ENCODE assay signal across 10 cellular contexts in the genomic region with DNA sequence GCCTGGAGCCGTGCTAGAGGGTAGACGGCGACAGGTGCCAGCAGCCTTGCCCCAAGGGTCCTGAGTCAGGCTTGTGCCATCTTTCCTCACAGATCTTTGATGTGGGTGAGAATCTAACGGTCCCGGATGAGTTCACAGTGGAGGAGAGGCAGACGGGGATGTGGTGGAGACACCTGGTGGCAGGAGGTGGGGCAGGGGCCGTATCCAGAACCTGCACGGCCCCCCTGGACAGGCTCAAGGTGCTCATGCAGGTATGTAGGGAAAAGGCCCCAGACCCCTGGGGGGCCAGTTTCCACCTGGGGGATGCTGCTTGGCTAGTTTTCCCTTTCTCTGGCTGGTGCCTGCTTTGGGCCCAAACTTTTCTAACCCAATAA. TPM values are rescaled to one million over a fixed set of nuclear protein-coding genes. Genes with fewer than 3 reads are reported as not detected.
DNase-seq lines count a peak whose midpoint lies in the region; ATAC-seq and TF ChIP-seq lines count a peak whose summit lies in the region.
"Had no signal": no experiment of that assay in that cellular context is flagged by ENCODE, and none has a peak within 500 bp of the region (broad histone marks: within the 10 kb centered on the region; RNA-seq: fewer than 3 reads in every experiment).

No MANE protein-coding gene starts in this region.

- H3K4me1 Mint-ChIP-seq in Calu3 (ENCODE audit: low read depth, unreplicated experiment) = peaks cover 13% of the 10 kb centered on the region

- ATAC-seq in GM21528 (IDR thresholded peaks at IDR 0.05; ENCODE audit: low FRiP score, unreplicated experiment) = no peak

- no peak overlapping the region for H3K4me3 Mint-ChIP-seq in Calu3 (ENCODE audit: low read depth, unreplicated experiment)

- intact Hi-C loops in Calu3 (cut with micrococcal nuclease; ENCODE audit: unreplicated experiment) = no loop called here

- BruUV-seq in Calu3 (replicated peaks; lab: Mats Ljungman, UMichigan) = no TSS peak

- no peak overlapping the region for H3K27ac Mint-ChIP-seq in Calu3 (ENCODE audit: unreplicated experiment)

- TF ChIP-seq CTCF in VCaP (conservative IDR thresholded peaks at IDR 0.05) (peak; percentile 65), Calu3 (IDR thresholded peaks at IDR 0.05; ENCODE audit: unreplicated experiment) (no peak)

- peak overlapping the region; percentile 28 for H3K27ac ChIP-seq in VCaP

- no peaks in the 10 kb centered on the region for H3K27me3 Mint-ChIP-seq in Calu3 (ENCODE audit: unreplicated experiment)

- no peaks in the 10 kb centered on the region for H3K9me3 Mint-ChIP-seq in Calu3 (ENCODE audit: low read depth, unreplicated experiment)

- peaks cover 85% of the 10 kb centered on the region for H3K36me3 Mint-ChIP-seq in Calu3 (ENCODE audit: insufficient read depth, unreplicated experiment)

- CTCF ChIA-PET in Calu3 (lab: Charles Lee) = no interaction called here

- DNase-seq in NCI-H2029 treated with DMSO at 0.1 percent for 48 hours (lab: John Stamatoyannopoulos, UW) (peak; percentile 38), NCI-H2029 (lab: John Stamatoyannopoulos, UW) (no peak), Calu3 (no peak), NCI-H345 treated with DMSO at 0.1 percent for 48 hours (lab: John Stamatoyannopoulos, UW; ENCODE audit: unreplicated experiment) (no peak)
- peak; percentile 20 for DNase-seq in effector CD4-positive, alpha-beta T cell
- peak; percentile 40 for DNase-seq in stimulated activated CD4-positive, alpha-beta T cell treated with anti-CD3 and anti-CD28 coated beads, Interleukin-4, amount 100 ng/mL, for 1 hour
- DNase-seq: cerebellar nuclear complex, NCI-H446 treated with DMSO at 0.1 percent for 48 hours had no signal

RNA-seq across cellular contexts. Expression of gene PTGES2, which starts 24.0 kb away (rescaled TPM):
- total RNA-seq in Calu3 (2022) = 121 and 137 TPM in 2 replicates

RNA-seq across cellular contexts. Expression of gene SLC25A25, which starts 35.5 kb away (rescaled TPM):
- total RNA-seq in Calu3 (2022) = 19.5 and 22.1 TPM in 2 replicates

RNA-seq across cellular contexts. Expression of gene NAIF1, which starts 36.5 kb away (rescaled TPM):
- total RNA-seq in Calu3 (2022) = 6.7 and 9.0 TPM in 2 replicates

RNA-seq across cellular contexts. Expression of gene LCN2, which starts 45.7 kb away (rescaled TPM):
- total RNA-seq in Calu3 (2022) = 2,733 and 4,208 TPM in 2 replicates

RNA-seq across cellular contexts. Expression of gene BBLN, which starts 56.5 kb away (rescaled TPM):
- total RNA-seq in Calu3 (2022) = 77.6 and 82.3 TPM in 2 replicates

Comparison
In these comparisons a context has a peak if more than half of its experiments do, and no peak if none do; other contexts are left out.
1. DNase-seq: peak in NCI-H2029 treated with DMSO at 0.1 percent for 48 hours (single experiment), effector CD4-positive, alpha-beta T cell (single experiment) and stimulated activated CD4-positive, alpha-beta T cell treated with anti-CD3 and anti-CD28 coated beads, Interleukin-4, amount 100 ng/mL, for 1 hour (single experiment); none in NCI-H2029 (single experiment), Calu3 (single experiment) and NCI-H345 treated with DMSO at 0.1 percent for 48 hours (single experiment).